Comparison of ENCODE assay signal across 15 cellular contexts in the genomic region with DNA sequence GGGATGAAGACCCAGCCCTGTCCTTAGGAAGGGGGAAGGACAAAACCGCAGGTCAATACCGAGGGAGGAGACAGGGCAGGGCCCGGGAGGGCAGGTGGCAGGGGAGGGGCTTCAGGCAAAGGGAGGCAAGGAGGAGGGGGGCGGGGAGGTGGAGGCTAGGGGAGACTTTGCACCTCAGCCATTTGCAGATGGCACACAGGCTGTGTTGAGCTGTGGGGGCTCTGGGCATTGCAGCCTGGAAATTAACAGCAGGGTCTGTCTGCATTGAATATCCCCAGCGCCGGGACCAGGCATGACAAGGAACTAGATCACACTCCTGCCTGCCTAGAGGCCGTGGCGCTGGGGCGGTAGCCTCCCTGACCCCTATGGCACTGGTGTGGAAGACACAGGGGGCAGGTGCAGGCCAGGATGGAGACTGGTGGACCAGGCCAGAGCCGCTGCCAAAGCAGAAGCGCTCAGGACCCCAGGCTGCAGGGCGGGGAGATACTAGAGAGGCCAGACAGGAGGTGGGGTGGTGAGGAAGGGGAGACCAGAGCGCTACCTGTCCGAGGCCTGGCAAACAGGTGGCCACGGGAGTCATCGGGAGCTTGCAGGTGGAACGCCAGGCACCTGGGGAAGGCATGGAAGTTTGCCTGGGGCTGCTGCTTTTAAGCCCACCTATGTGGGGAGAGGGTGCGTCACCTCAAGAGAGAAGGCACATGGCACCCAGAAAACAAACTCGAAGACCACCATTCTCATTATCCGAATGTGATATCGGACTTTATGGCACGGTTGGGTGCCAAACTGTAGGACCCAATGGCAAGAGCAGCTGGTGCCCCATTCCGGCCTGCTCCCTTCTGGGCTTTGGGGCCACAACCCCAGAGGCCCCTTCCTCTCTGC. TPM values are rescaled to one million over a fixed set of nuclear protein-coding genes. Genes with fewer than 3 reads are reported as not detected.
DNase-seq lines count a peak whose midpoint lies in the region; TF ChIP-seq lines count a peak whose summit lies in the region.
"Had no signal": no experiment of that assay in that cellular context is flagged by ENCODE, and none has a peak within 500 bp of the region (broad histone marks: within the 10 kb centered on the region; RNA-seq: fewer than 3 reads in every experiment).

No MANE protein-coding gene starts in this region.

- peaks cover 7% of the 10 kb centered on the region for H3K27me3 Mint-ChIP-seq in glutamatergic neuron (ENCODE audit: unreplicated experiment)
- H3K27me3 Mint-ChIP-seq: activated CD4-positive, alpha-beta memory T cell treated with anti-CD3 and anti-CD28 coated beads for 36 hours had no signal

- no peak overlapping the region for H3K4me3 ChIP-seq in BE2C (ENCODE audit: low read depth, low read length)
- H3K4me3 ChIP-seq: esophagus muscularis mucosa, heart right ventricle had no signal

- peaks cover 10% of the 10 kb centered on the region for H3K4me1 Mint-ChIP-seq in glutamatergic neuron (ENCODE audit: low read depth, unreplicated experiment)

- H3K36me3 Mint-ChIP-seq in glutamatergic neuron (ENCODE audit: unreplicated experiment) = peaks cover 4% of the 10 kb centered on the region

- peak; percentile 42 for DNase-seq in BE2C
- peak; percentile 78 for DNase-seq in COLO668 (lab: John Stamatoyannopoulos, UW; ENCODE audit: unreplicated experiment)
- DNase-seq in NCI-H82 (lab: John Stamatoyannopoulos, UW) = peak; percentile 59
- DNase-seq in glutamatergic neuron = peak; percentile 40
- DNase-seq in activated CD8-positive, alpha-beta memory T cell treated with anti-CD3 and anti-CD28 coated beads, Interleukin-2, amount 50 U/mL, for 48 hours = no peak
- DNase-seq in DMS153 treated with DMSO at 0.1 percent for 48 hours (lab: John Stamatoyannopoulos, UW; ENCODE audit: unreplicated experiment) = no peak
- DNase-seq in stimulated activated CD4-positive, alpha-beta T cell treated with anti-CD3 and anti-CD28 coated beads, Interleukin-2, amount 100 ng/mL, for 48 hours = no peak
- DNase-seq in posterior vena cava (ENCODE audit: low spot score) = no peak
- DNase-seq: activated CD4-positive, alpha-beta memory T cell treated with anti-CD3 and anti-CD28 coated beads for 36 hours; activated effector memory CD4-positive, alpha-beta T cell treated with Interleukin-2 at 50 U/mL for 16 hours; EL; heart right ventricle; NCI-H187 treated with DMSO at 0.1 percent for 48 hours; SK-N-SH had no signal

- no peak overlapping the region for H3K4me3 Mint-ChIP-seq in glutamatergic neuron (ENCODE audit: unreplicated experiment)
- H3K4me3 Mint-ChIP-seq: activated CD4-positive, alpha-beta memory T cell treated with anti-CD3 and anti-CD28 coated beads for 36 hours had no signal

- H3K36me3 ChIP-seq in BE2C = peaks cover 15% of the 10 kb centered on the region

- no peak overlapping the region for H3K27ac Mint-ChIP-seq in glutamatergic neuron (ENCODE audit: unreplicated experiment)
- H3K27ac Mint-ChIP-seq: activated CD4-positive, alpha-beta memory T cell treated with anti-CD3 and anti-CD28 coated beads for 36 hours had no signal

- no peak for TF ChIP-seq CTCF in BE2C (IDR thresholded peaks at IDR 0.05; ENCODE audit: low read depth, low read length)
- TF ChIP-seq CTCF in glutamatergic neuron (IDR thresholded peaks at IDR 0.05; ENCODE audit: partially characterized antibody, unreplicated experiment) = no peak

- no peaks in the 10 kb centered on the region for H3K27me3 ChIP-seq in BE2C
- H3K27me3 ChIP-seq: esophagus muscularis mucosa, heart right ventricle had no signal

- peaks cover 7% of the 10 kb centered on the region for H3K9me3 Mint-ChIP-seq in glutamatergic neuron (ENCODE audit: unreplicated experiment)
- H3K9me3 Mint-ChIP-seq: activated CD4-positive, alpha-beta memory T cell treated with anti-CD3 and anti-CD28 coated beads for 36 hours had no signal

- intact Hi-C loops in posterior vena cava (cut with DNase I) = loop anchor here in 1 of 2 donors (10.0 kb wide), 1 partner anchor 274 kb away; no protein-coding TSS in a partner anchor

- H3K4me1 ChIP-seq in BE2C = peaks cover 23% of the 10 kb centered on the region

- H3K9me3 ChIP-seq in BE2C = no peaks in the 10 kb centered on the region
- H3K9me3 ChIP-seq: esophagus muscularis mucosa, heart right ventricle, SK-N-SH had no signal

RNA-seq across cellular contexts. Expression of a gene that starts 11.5 kb away (rescaled TPM):
- 69.0 TPM for polyA plus RNA-seq in BE2C (2012; ENCODE audit: insufficient read depth, insufficient read length, low read depth)
- 27.6 TPM for total RNA-seq in glutamatergic neuron (ENCODE audit: unreplicated experiment)
- total RNA-seq in posterior vena cava = 100 to 1,000 TPM in 1 of 2 donors, 10 to 100 TPM in 1; 98.0 to 105 TPM

RNA-seq across cellular contexts. Expression of a gene that starts 16.7 kb away (rescaled TPM):
- polyA plus RNA-seq in BE2C (2012; ENCODE audit: insufficient read depth, insufficient read length, low read depth) = 3.0 TPM
- total RNA-seq in glutamatergic neuron (ENCODE audit: unreplicated experiment) (9.2 TPM), posterior vena cava (1 to 10 TPM; 8.3 to 8.4 TPM)

Comparison
In these comparisons a context has a peak if more than half of its experiments do, and no peak if none do; other contexts are left out.
1. DNase-seq: peak in BE2C (single experiment), COLO668 (single experiment), NCI-H82 (single experiment) and glutamatergic neuron (single experiment); none in activated CD8-positive, alpha-beta memory T cell treated with anti-CD3 and anti-CD28 coated beads, Interleukin-2, amount 50 U/mL, for 48 hours (single experiment), DMS153 treated with DMSO at 0.1 percent for 48 hours (single experiment), stimulated activated CD4-positive, alpha-beta T cell treated with anti-CD3 and anti-CD28 coated beads, Interleukin-2, amount 100 ng/mL, for 48 hours (0 of 2) and posterior vena cava (single experiment).